8 cellular contexts compared by ENCODE assay signal in genomic region chrX:135522132-135522530, GRCh38. TPM values are rescaled to one million over a fixed set of nuclear protein-coding genes. Genes with fewer than 3 reads are reported as not detected.
DNase-seq lines count a peak whose midpoint lies in the region; ATAC-seq and TF ChIP-seq lines count a peak whose summit lies in the region.

No MANE protein-coding gene starts in this region.

- H3K27me3 ChIP-seq in A673 (replicated peaks; ENCODE audit: insufficient read depth, low read depth, low read length, poor library complexity) = peaks cover 3% of the 10 kb centered on the region

- intact Hi-C loops in A673 (cut with micrococcal nuclease; ENCODE audit: unreplicated experiment) = no loop called here
- intact Hi-C loops in MCF 10A (cut with micrococcal nuclease) = loop anchor here (5.0 kb wide), 1 partner anchor 40 kb away; no protein-coding TSS in a partner anchor
- intact Hi-C loops in mucosa of descending colon (cut with DNase I, micrococcal nuclease) = no loop called here

- H3K4me1 ChIP-seq in A673 (ENCODE audit: insufficient read depth, low read length, poor library complexity, severe bottlenecking) = no peaks in the 10 kb centered on the region
- peaks cover 2% of the 10 kb centered on the region for H3K4me1 ChIP-seq in mucosa of descending colon (ENCODE audit: low read depth)

- H3K9me3 ChIP-seq in A673 (ENCODE audit: low read depth, low read length, poor library complexity, severe bottlenecking) = no peaks in the 10 kb centered on the region
- no peaks in the 10 kb centered on the region for H3K9me3 ChIP-seq in mucosa of descending colon

- no peak for ATAC-seq in mucosa of descending colon

- no peaks in the 10 kb centered on the region for H3K36me3 ChIP-seq in A673 (ENCODE audit: insufficient read depth, low read length, poor library complexity, severe bottlenecking)
- no peaks in the 10 kb centered on the region for H3K36me3 ChIP-seq in mucosa of descending colon (ENCODE audit: low read depth)

- peak overlapping the region; percentile 88 for H3K4me3 Mint-ChIP-seq in MCF 10A (ENCODE audit: unreplicated experiment)

- H3K27ac ChIP-seq in A673 (ENCODE audit: low read depth, low read length, poor library complexity, severe bottlenecking) = peak overlapping the region; percentile 62

- H3K27me3 Mint-ChIP-seq in MCF 10A (ENCODE audit: insufficient read depth, unreplicated experiment) = peaks cover 33% of the 10 kb centered on the region

- no peaks in the 10 kb centered on the region for H3K9me3 Mint-ChIP-seq in MCF 10A (ENCODE audit: unreplicated experiment)

- H3K4me3 ChIP-seq in A673 (ENCODE audit: low read depth, low read length, poor library complexity, severe bottlenecking) = peak overlapping the region; percentile 78
- H3K4me3 ChIP-seq in mucosa of descending colon = peak overlapping the region; percentile 11

- H3K27ac Mint-ChIP-seq in MCF 10A (ENCODE audit: low read depth, unreplicated experiment) = peak overlapping the region; percentile 92

- POLR2A ChIA-PET in A673 (lab: Charles Lee; ENCODE audit: low non-redundant PET) (no interaction called here), MCF 10A (lab: Yijun Ruan, JAX) (interaction anchor here (0.6 to 4.3 kb wide), 9 partner anchors 11 to 1848 kb away, joined by 3 to 65 read pairs (median 4); no protein-coding TSS in a partner anchor)

- TF ChIP-seq CTCF in A673 (conservative IDR thresholded peaks at IDR 0.05; ENCODE audit: low read depth, low read length) = no peak
- no peak for TF ChIP-seq CTCF in MCF 10A (IDR thresholded peaks at IDR 0.05; ENCODE audit: unreplicated experiment)
- TF ChIP-seq CTCF in mucosa of descending colon (IDR thresholded peaks at IDR 0.05) = no peak

- H3K4me1 Mint-ChIP-seq in MCF 10A (ENCODE audit: insufficient read depth, unreplicated experiment) = peaks cover 5% of the 10 kb centered on the region

- BruUV-seq in A673 (replicated peaks; lab: Mats Ljungman, UMichigan) = TSS peak; percentile 32
- TSS peak; percentile 79 for BruUV-seq in MCF 10A (replicated peaks; lab: Mats Ljungman, UMichigan)

- DNase-seq in A673 (ENCODE audit: low spot score) = no peak
- peak; percentile 9 for DNase-seq in HT-29 (ENCODE audit: low spot score)
- DNase-seq in MCF 10A (ENCODE audit: unreplicated experiment) = no peak
- no peak for DNase-seq in mucosa of descending colon
- no peak for DNase-seq in HPDE6-E6E7 (ENCODE audit: extremely low spot score)
- no peak for DNase-seq in cerebellum (ENCODE audit: low spot score)
- DNase-seq in KG1 (lab: John Stamatoyannopoulos, UW) = no peak
- no peak for DNase-seq in H4 (ENCODE audit: low spot score)

- CTCF ChIA-PET in A673 (lab: Charles Lee) (no interaction called here), MCF 10A (lab: Yijun Ruan, JAX) (interaction anchor here (1.3 kb wide), 1 partner anchor 49 kb away, joined by 3 read pairs; no protein-coding TSS in a partner anchor)

- no peaks in the 10 kb centered on the region for H3K36me3 Mint-ChIP-seq in MCF 10A (ENCODE audit: insufficient read depth, unreplicated experiment)

RNA-seq across cellular contexts. Expression of gene INTS6L, which starts 1.7 kb away (rescaled TPM):
- total RNA-seq in A673 (2021) (11.7 and 14.4 TPM in 2 replicates), MCF 10A (2022) (5.9 and 6.9 TPM in 2 replicates), mucosa of descending colon (10 to 100 TPM; 14.2 to 19.8 (median 15.0) TPM), cerebellum (28.6 TPM)
- 0.36 and 0.68 TPM in 2 replicates for total RNA-seq in HT-29 (2014; rRNA removed; shearing (Covaris generic))
- total RNA-seq in H4 (2014; rRNA removed; shearing (Covaris generic)) = 1.6 and 3.9 TPM in 2 replicates
